1 cellular context compared by ENCODE assay signal in the genomic region with DNA sequence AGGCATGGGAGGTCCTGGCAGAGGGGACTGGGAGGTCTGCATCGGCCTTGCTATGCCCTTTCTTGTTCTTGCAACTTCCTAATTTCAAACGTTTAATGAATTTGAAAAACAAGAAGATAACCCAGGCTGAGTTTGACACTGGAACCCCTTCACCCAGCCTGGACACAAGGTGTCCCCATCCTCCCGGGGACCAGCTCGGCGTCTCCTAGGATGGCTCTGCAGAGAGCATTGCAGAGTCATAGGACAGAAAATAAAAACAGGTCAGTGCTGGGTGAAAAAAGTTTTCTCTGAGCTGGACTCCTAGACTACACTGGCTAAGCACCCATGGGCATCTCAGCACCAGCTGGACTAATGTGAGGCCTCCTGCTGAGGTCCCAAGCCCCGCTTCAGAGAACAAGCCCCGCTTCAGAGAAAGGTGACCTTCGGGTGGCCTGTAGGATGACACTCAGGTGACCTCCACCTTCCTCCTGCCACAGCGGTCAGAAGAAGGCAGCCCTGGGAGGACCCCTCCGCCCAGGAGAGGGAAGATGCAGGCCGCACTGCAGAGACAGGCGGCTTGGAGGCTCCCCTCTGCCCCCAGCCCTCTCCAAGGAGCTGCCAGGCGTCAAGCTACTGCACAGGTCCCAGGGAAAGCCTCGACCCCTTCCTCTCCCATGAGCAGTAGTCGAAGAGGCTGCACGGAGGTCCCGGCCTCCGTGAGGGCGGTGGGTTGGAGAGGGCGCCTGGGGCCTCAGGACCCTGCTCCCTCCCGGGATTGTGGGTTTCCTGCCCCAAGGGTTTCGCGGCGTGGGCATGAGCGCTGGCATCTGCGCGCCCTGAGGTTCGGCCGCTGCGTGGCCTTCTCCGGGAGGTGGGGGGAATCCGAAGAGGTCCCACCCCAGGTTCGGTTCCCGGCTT.
TF ChIP-seq lines count a peak whose summit lies in the region.

No MANE protein-coding gene starts in this region.

TF ChIP-seq in SK-N-SH treated with all-trans-retinoic acid at 6 μM for 48 hours, 23 proteins besides CTCF, POLR2A, EP300 and RAD21 (continued from another document):
- TF ChIP-seq, protein P1, sequence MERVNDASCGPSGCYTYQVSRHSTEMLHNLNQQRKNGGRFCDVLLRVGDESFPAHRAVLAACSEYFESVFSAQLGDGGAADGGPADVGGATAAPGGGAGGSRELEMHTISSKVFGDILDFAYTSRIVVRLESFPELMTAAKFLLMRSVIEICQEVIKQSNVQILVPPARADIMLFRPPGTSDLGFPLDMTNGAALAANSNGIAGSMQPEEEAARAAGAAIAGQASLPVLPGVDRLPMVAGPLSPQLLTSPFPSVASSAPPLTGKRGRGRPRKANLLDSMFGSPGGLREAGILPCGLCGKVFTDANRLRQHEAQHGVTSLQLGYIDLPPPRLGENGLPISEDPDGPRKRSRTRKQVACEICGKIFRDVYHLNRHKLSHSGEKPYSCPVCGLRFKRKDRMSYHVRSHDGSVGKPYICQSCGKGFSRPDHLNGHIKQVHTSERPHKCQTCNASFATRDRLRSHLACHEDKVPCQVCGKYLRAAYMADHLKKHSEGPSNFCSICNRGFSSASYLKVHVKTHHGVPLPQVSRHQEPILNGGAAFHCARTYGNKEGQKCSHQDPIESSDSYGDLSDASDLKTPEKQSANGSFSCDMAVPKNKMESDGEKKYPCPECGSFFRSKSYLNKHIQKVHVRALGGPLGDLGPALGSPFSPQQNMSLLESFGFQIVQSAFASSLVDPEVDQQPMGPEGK (CRISPR knock-in tag; IDR thresholded peaks at IDR 0.05; ENCODE audit: borderline replicate concordance): no peak
- TF ChIP-seq ZNF565 (CRISPR knock-in tag; conservative IDR thresholded peaks at IDR 0.05; ENCODE audit: low read depth) (no peak), PPARA (CRISPR knock-in tag; IDR thresholded peaks at IDR 0.05; ENCODE audit: borderline replicate concordance) (no peak), ZNF70 (CRISPR knock-in tag; IDR thresholded peaks at IDR 0.05) (no peak), RARB (CRISPR knock-in tag; IDR thresholded peaks at IDR 0.05) (no peak), ARNTL (CRISPR knock-in tag; IDR thresholded peaks at IDR 0.05; ENCODE audit: borderline replicate concordance, low read depth) (no peak), TCF4 (CRISPR knock-in tag; IDR thresholded peaks at IDR 0.05; ENCODE audit: borderline replicate concordance) (no peak), ZFP30 (CRISPR knock-in tag; IDR thresholded peaks at IDR 0.05) (no peak), ESRRG (CRISPR knock-in tag; IDR thresholded peaks at IDR 0.05) (no peak), SNAI2 (CRISPR knock-in tag; IDR thresholded peaks at IDR 0.05) (no peak), ISL1 (CRISPR knock-in tag; IDR thresholded peaks at IDR 0.05) (no peak), CSDC2 (CRISPR knock-in tag; IDR thresholded peaks at IDR 0.05) (no peak), ZFP3 (CRISPR knock-in tag; IDR thresholded peaks at IDR 0.05) (no peak), BACH2 (CRISPR knock-in tag; IDR thresholded peaks at IDR 0.05; ENCODE audit: borderline replicate concordance) (no peak)
- TF ChIP-seq, protein P2, sequence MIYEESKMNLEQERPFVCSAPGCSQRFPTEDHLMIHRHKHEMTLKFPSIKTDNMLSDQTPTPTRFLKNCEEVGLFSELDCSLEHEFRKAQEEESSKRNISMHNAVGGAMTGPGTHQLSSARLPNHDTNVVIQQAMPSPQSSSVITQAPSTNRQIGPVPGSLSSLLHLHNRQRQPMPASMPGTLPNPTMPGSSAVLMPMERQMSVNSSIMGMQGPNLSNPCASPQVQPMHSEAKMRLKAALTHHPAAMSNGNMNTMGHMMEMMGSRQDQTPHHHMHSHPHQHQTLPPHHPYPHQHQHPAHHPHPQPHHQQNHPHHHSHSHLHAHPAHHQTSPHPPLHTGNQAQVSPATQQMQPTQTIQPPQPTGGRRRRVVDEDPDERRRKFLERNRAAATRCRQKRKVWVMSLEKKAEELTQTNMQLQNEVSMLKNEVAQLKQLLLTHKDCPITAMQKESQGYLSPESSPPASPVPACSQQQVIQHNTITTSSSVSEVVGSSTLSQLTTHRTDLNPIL (CRISPR knock-in tag; IDR thresholded peaks at IDR 0.05; ENCODE audit: low read depth): no peak
- TF ChIP-seq, protein P3, sequence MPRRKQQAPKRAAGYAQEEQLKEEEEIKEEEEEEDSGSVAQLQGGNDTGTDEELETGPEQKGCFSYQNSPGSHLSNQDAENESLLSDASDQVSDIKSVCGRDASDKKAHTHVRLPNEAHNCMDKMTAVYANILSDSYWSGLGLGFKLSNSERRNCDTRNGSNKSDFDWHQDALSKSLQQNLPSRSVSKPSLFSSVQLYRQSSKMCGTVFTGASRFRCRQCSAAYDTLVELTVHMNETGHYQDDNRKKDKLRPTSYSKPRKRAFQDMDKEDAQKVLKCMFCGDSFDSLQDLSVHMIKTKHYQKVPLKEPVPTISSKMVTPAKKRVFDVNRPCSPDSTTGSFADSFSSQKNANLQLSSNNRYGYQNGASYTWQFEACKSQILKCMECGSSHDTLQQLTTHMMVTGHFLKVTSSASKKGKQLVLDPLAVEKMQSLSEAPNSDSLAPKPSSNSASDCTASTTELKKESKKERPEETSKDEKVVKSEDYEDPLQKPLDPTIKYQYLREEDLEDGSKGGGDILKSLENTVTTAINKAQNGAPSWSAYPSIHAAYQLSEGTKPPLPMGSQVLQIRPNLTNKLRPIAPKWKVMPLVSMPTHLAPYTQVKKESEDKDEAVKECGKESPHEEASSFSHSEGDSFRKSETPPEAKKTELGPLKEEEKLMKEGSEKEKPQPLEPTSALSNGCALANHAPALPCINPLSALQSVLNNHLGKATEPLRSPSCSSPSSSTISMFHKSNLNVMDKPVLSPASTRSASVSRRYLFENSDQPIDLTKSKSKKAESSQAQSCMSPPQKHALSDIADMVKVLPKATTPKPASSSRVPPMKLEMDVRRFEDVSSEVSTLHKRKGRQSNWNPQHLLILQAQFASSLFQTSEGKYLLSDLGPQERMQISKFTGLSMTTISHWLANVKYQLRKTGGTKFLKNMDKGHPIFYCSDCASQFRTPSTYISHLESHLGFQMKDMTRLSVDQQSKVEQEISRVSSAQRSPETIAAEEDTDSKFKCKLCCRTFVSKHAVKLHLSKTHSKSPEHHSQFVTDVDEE (CRISPR knock-in tag; IDR thresholded peaks at IDR 0.05): no peak
TF ChIP-seq in SK-N-SH treated with all-trans-retinoic acid at 6 μM for 48 hours: peak in this region for 0.
